ENCODE assay signal across 1 cellular context in genomic region chr17:56185491-56185890, GRCh38.
TF ChIP-seq lines count a peak whose summit lies in the region.

No MANE protein-coding gene starts in this region.

TF ChIP-seq in WTC11, 78 proteins besides CTCF, POLR2A, EP300 and RAD21 (continued from another document):
- TF ChIP-seq ZNF512 (CRISPR knock-in tag; IDR thresholded peaks at IDR 0.05; ENCODE audit: borderline replicate concordance) = no peak
- no peak for TF ChIP-seq CDX4 (CRISPR knock-in tag; IDR thresholded peaks at IDR 0.05; ENCODE audit: borderline replicate concordance)
- no peak for TF ChIP-seq ZNF317 (CRISPR knock-in tag; IDR thresholded peaks at IDR 0.05; ENCODE audit: borderline replicate concordance, low read depth)
- TF ChIP-seq TCF7 (CRISPR knock-in tag; IDR thresholded peaks at IDR 0.05; ENCODE audit: low read depth) = no peak
- no peak for TF ChIP-seq IRF2 (CRISPR knock-in tag; IDR thresholded peaks at IDR 0.05; ENCODE audit: borderline replicate concordance, low read depth)
- TF ChIP-seq ELF4 (CRISPR knock-in tag; IDR thresholded peaks at IDR 0.05; ENCODE audit: low read depth) = no peak
- no peak for TF ChIP-seq GTF2I (CRISPR knock-in tag; conservative IDR thresholded peaks at IDR 0.05)
TF ChIP-seq in WTC11: peak in this region for 0.
